11 cellular contexts compared by ENCODE assay signal in the genomic region with DNA sequence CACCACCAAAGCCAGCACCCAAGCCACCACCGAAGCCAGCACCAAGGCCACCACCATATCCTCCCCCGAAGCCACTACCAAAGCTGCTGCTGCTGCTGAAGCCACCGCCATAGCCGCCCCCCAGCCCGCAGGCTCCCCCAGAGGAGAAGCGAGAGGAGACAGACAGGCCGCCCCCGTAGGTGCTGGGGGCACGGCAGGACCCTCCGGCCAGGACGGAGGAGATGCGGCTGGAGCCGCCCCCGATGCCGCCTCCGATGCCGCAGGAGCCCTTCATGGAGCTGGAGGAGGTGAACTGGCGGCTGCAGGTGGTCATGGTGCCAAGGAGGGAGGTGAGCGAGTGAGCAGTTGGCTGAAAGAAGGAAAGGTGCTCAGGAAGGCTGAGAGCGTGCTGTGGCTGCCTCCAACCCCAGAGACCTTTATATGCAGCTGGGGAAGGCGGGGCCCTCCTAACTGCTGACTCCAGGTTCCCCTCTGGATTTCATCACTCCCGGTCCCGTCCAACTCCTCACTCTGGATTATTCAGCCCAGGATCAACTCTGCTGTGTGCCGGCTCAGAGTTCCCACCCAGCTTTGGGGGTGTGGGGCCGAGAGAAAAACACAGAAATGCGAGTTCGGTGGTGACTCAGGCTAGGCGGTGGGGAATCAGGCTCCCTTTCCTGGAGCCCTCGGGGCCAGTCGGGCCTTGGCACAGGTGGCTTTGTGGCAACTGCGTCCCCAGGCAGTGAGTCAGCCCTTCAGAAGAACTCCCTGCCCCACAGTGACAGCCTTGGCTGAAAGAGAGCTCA. TPM values are rescaled to one million over a fixed set of nuclear protein-coding genes. Genes with fewer than 3 reads are reported as not detected.
DNase-seq lines count a peak whose midpoint lies in the region; TF ChIP-seq lines count a peak whose summit lies in the region.
"Not testable (repeated sequence)": the region's sequence is repeated elsewhere in the genome, so short reads cannot be mapped to it uniquely, and the experiment has no call there.
"Had no signal": no experiment of that assay in that cellular context is flagged by ENCODE, and none has a peak within 500 bp of the region (broad histone marks: within the 10 kb centered on the region; RNA-seq: fewer than 3 reads in every experiment).

A gene (minus strand): TSS at position 392 of the 785 bp plus-strand sequence. CDS start 79 bp downstream, at position 313.

- not testable (repeated sequence) for H3K27me3 ChIP-seq in osteoblast (ENCODE audit: insufficient read depth, low read length); thymus (ENCODE audit: control insufficient read depth, insufficient read depth)

- H3K4me3 ChIP-seq in coronary artery; osteoblast (ENCODE audit: insufficient read depth, low read length); thymus (ENCODE audit: low read length): not testable (repeated sequence)

- H3K4me1 ChIP-seq in osteoblast (ENCODE audit: insufficient read depth, low read length); thymus (ENCODE audit: control insufficient read depth, insufficient read depth, low read length): not testable (repeated sequence)

- peak; percentile 58 for DNase-seq in AG08395 (ENCODE audit: low spot score)
- DNase-seq in H4 (ENCODE audit: low spot score) = peak; percentile 80
- DNase-seq in MV-4-11 (lab: John Stamatoyannopoulos, UW) = peak; percentile 29
- DNase-seq in activated CD4-positive, CD25-positive, alpha-beta regulatory T cell treated with anti-CD3 and anti-CD28 coated beads, Interleukin-2, amount 50 U/mL, for 72 hours = peak; percentile 23
- DNase-seq in coronary artery (ENCODE audit: low spot score) = peak; percentile 70
- peak; percentile 20 for DNase-seq in glomerular visceral epithelial cell (ENCODE audit: extremely low spot score)
- peak; percentile 94 for DNase-seq in osteoblast (ENCODE audit: insufficient read length, low spot score, missing footprints)

- not testable (repeated sequence) for H4K20me1 ChIP-seq in osteoblast (ENCODE audit: insufficient read depth, low read length)

- not testable (repeated sequence) for H2AFZ ChIP-seq in osteoblast (ENCODE audit: low read length)

- not testable (repeated sequence) for TF ChIP-seq CTCF in coronary artery (IDR thresholded peaks at IDR 0.05); osteoblast (IDR thresholded peaks at IDR 0.05; ENCODE audit: extremely low read depth, low read depth, low read length)

- not testable (repeated sequence) for H3K36me3 ChIP-seq in osteoblast (ENCODE audit: insufficient read depth, low read length); thymus (ENCODE audit: control insufficient read depth, insufficient read depth)

- 88% methylated on average over 31 of the region's 31 CpGs for WGBS in thymus

- peak within 1 kb of the TSS in 1 of 2 donors; percentile 47 for H3K27ac ChIP-seq in coronary artery
- H3K27ac ChIP-seq in osteoblast (ENCODE audit: low read depth, low read length); thymus (ENCODE audit: low read depth): not testable (repeated sequence)

- not testable (repeated sequence) for H3K79me2 ChIP-seq in osteoblast (ENCODE audit: insufficient read depth, low read length)

- not testable (repeated sequence) for H3K4me2 ChIP-seq in osteoblast (ENCODE audit: insufficient read depth, low read length)

- H3K9me3 ChIP-seq in osteoblast (ENCODE audit: low read depth, low read length); thymus (ENCODE audit: control insufficient read depth): not testable (repeated sequence)

RNA-seq across cellular contexts. Expression of the gene that starts here (rescaled TPM):
- total RNA-seq in H4 (2014; rRNA removed; shearing (Covaris generic)) = 2.5 and 3.2 TPM in 2 replicates
- 4.3 and 5.6 TPM in 2 replicates for total RNA-seq in osteoblast
- 262 TPM for polyA plus RNA-seq in thymus
- total RNA-seq: activated naive CD4-positive, alpha-beta T cell treated with anti-CD3 and anti-CD28 coated beads for 36 hours; activated T-cell treated with anti-CD3 and anti-CD28 coated beads, Interleukin-2, amount 50 U/mL, for 4 hours had no signal
- polyA plus RNA-seq: ovary had no signal

Comparison
In these comparisons a context has a peak if more than half of its experiments do, and no peak if none do; other contexts are left out.
1. DNase-seq: peak in every context shown above with its lines; median percentile 94 in osteoblast; 80 in H4; 70 in coronary artery; 58 in AG08395; 29 in MV-4-11; 23 in activated CD4-positive, CD25-positive, alpha-beta regulatory T cell treated with anti-CD3 and anti-CD28 coated beads, Interleukin-2, amount 50 U/mL, for 72 hours; 20 in glomerular visceral epithelial cell.